ENCODE assay signal across 12 cellular contexts in the genomic region with DNA sequence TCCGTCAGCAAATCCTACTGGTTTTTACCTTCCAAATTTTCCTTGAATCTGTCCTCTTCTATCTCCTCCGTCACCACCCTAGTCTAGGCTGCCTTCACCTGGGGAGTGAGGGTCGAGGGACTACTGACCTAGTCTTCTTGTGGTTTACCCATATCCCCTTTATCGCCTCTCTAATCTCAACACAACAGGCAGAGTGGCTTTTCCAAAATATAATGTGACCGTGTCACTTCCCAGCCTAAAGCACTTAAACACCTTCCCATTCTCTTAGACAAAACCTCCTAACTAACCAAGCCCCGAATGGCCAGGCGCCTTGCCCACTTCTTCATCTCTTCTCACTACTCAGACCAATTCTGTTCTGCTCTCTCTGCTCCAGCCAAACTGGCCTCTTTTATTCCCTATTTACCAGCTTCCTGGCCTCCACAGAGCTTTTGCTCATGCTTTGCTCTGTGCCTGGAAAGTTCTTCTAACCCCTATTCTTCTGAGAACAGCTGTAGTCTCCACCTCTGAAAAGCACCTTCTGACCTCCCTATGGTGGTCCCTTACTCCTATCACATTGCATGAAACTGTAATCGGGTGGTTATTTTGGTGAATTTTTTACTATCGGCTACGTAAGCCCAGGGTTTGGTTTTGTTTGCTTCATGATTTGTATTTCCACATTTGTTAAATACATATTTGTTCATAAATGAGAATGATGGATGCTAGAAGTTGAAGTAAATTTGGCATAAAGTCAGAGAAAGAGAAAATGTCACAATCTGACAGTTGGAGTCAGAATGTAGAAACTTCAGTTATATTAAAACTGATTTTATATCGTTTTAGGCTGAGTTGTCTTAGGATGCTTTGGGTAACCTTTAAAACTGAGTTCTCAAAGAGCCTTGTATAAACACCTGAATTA. TPM values are rescaled to one million over a fixed set of nuclear protein-coding genes. Genes with fewer than 3 reads are reported as not detected.
DNase-seq lines count a peak whose midpoint lies in the region; ATAC-seq and TF ChIP-seq lines count a peak whose summit lies in the region.
"Had no signal": no experiment of that assay in that cellular context is flagged by ENCODE, and none has a peak within 500 bp of the region (broad histone marks: within the 10 kb centered on the region; RNA-seq: fewer than 3 reads in every experiment).

No MANE protein-coding gene starts in this region.

- H3K4me3 ChIP-seq in iPS-18a (ENCODE audit: low read length) (peak overlapping the region; percentile 72), tibial artery (no peak overlapping the region)

- no peak for ATAC-seq in activated naive CD8-positive, alpha-beta T cell treated with anti-CD3 and anti-CD28 coated beads, Interleukin-2, amount 10 ng/mL, durations not matched to agents 7 days and 5 days (ENCODE audit: low read depth)
- no peak for ATAC-seq in SK-N-SH treated with all-trans-retinoic acid at 6 μM for 48 hours
- ATAC-seq in GM21390 (IDR thresholded peaks at IDR 0.05; ENCODE audit: unreplicated experiment) = no peak
- ATAC-seq in GM19397 (IDR thresholded peaks at IDR 0.05; ENCODE audit: unreplicated experiment) = no peak

- peak; percentile 32 for DNase-seq in activated naive CD8-positive, alpha-beta T cell treated with anti-CD3 and anti-CD28 coated beads, Interleukin-2, amount 10 ng/mL, durations not matched to agents 7 days and 5 days
- no peak for DNase-seq in activated naive CD8-positive, alpha-beta T cell treated with anti-CD3 and anti-CD28 coated beads for 36 hours
- DNase-seq in tibial artery = peak; percentile 42 to 66
- DNase-seq in AML-193 (lab: John Stamatoyannopoulos, UW) = no peak
- DNase-seq: naive B cell had no signal

- no peaks in the 10 kb centered on the region for H3K27me3 Mint-ChIP-seq in activated naive CD8-positive, alpha-beta T cell treated with anti-CD3 and anti-CD28 coated beads, Interleukin-2, amount 10 ng/mL, durations not matched to agents 7 days and 5 days
- H3K27me3 Mint-ChIP-seq in activated naive CD8-positive, alpha-beta T cell treated with anti-CD3 and anti-CD28 coated beads for 36 hours = no peaks in the 10 kb centered on the region
- H3K27me3 Mint-ChIP-seq: naive B cell had no signal

- no peak overlapping the region for H3K9ac ChIP-seq in iPS-18a (ENCODE audit: low read length)

- TF ChIP-seq CTCF in tibial artery (IDR thresholded peaks at IDR 0.05) = no peak

- H3K27ac ChIP-seq in iPS-18a (ENCODE audit: low read length) (no peak overlapping the region), tibial artery (no peak overlapping the region)
- H3K27ac ChIP-seq: SJSA1 had no signal

- H3K9me3 Mint-ChIP-seq in activated naive CD8-positive, alpha-beta T cell treated with anti-CD3 and anti-CD28 coated beads, Interleukin-2, amount 10 ng/mL, durations not matched to agents 7 days and 5 days = no peaks in the 10 kb centered on the region
- no peaks in the 10 kb centered on the region for H3K9me3 Mint-ChIP-seq in activated naive CD8-positive, alpha-beta T cell treated with anti-CD3 and anti-CD28 coated beads for 36 hours
- H3K9me3 Mint-ChIP-seq: CD8-positive, alpha-beta T cell; naive B cell had no signal

- intact Hi-C loops in tibial artery (cut with DNase I; ENCODE audit: low total_unique reads) = no loop called here

- H3K36me3 ChIP-seq in iPS-18a (ENCODE audit: control insufficient read depth, low read depth, low read length) = no peaks in the 10 kb centered on the region
- H3K36me3 ChIP-seq in tibial artery = peaks cover 0 to 23% (median 7%) of the 10 kb centered on the region in 3 donors

- H3K27ac Mint-ChIP-seq in activated naive CD8-positive, alpha-beta T cell treated with anti-CD3 and anti-CD28 coated beads, Interleukin-2, amount 10 ng/mL, durations not matched to agents 7 days and 5 days = no peak overlapping the region
- H3K27ac Mint-ChIP-seq in activated naive CD8-positive, alpha-beta T cell treated with anti-CD3 and anti-CD28 coated beads for 36 hours = no peak overlapping the region
- H3K27ac Mint-ChIP-seq: CD8-positive, alpha-beta T cell; naive B cell had no signal

- H3K4me1 Mint-ChIP-seq in activated naive CD8-positive, alpha-beta T cell treated with anti-CD3 and anti-CD28 coated beads, Interleukin-2, amount 10 ng/mL, durations not matched to agents 7 days and 5 days = no peaks in the 10 kb centered on the region
- H3K4me1 Mint-ChIP-seq in activated naive CD8-positive, alpha-beta T cell treated with anti-CD3 and anti-CD28 coated beads for 36 hours = no peaks in the 10 kb centered on the region
- H3K4me1 Mint-ChIP-seq: naive B cell had no signal

- H3K9me3 ChIP-seq in iPS-18a (ENCODE audit: control insufficient read depth, low read depth, low read length) (no peaks in the 10 kb centered on the region), tibial artery (no peaks in the 10 kb centered on the region)
- H3K9me3 ChIP-seq: HAP-1, SJSA1 had no signal

- H3K4me3 Mint-ChIP-seq in activated naive CD8-positive, alpha-beta T cell treated with anti-CD3 and anti-CD28 coated beads, Interleukin-2, amount 10 ng/mL, durations not matched to agents 7 days and 5 days = no peak overlapping the region
- no peak overlapping the region for H3K4me3 Mint-ChIP-seq in activated naive CD8-positive, alpha-beta T cell treated with anti-CD3 and anti-CD28 coated beads for 36 hours
- H3K4me3 Mint-ChIP-seq: CD8-positive, alpha-beta T cell; naive B cell had no signal

- H3K4me1 ChIP-seq in iPS-18a (ENCODE audit: control insufficient read depth, low read depth, low read length) = peaks cover 13% of the 10 kb centered on the region
- peaks cover 0 to 28% (median 16%) of the 10 kb centered on the region in 4 donors for H3K4me1 ChIP-seq in tibial artery

- H3K27me3 ChIP-seq in iPS-18a (ENCODE audit: control insufficient read depth, insufficient read depth, low read length) = peaks cover 44% of the 10 kb centered on the region
- no peaks in the 10 kb centered on the region for H3K27me3 ChIP-seq in tibial artery

- no peaks in the 10 kb centered on the region for H3K36me3 Mint-ChIP-seq in activated naive CD8-positive, alpha-beta T cell treated with anti-CD3 and anti-CD28 coated beads, Interleukin-2, amount 10 ng/mL, durations not matched to agents 7 days and 5 days
- no peaks in the 10 kb centered on the region for H3K36me3 Mint-ChIP-seq in activated naive CD8-positive, alpha-beta T cell treated with anti-CD3 and anti-CD28 coated beads for 36 hours
- H3K36me3 Mint-ChIP-seq: CD8-positive, alpha-beta T cell; naive B cell had no signal

- POLR2A ChIA-PET in activated naive CD8-positive, alpha-beta T cell treated with anti-CD3 and anti-CD28 coated beads, Interleukin-2, amount 10 ng/mL, durations not matched to agents 7 days and 5 days (lab: Charles Lee) = no interaction called here

TF ChIP-seq in SK-N-SH treated with all-trans-retinoic acid at 6 μM for 48 hours, 23 proteins besides CTCF, POLR2A, EP300 and RAD21 (continues in another document):
- TF ChIP-seq OSR1 (CRISPR knock-in tag; IDR thresholded peaks at IDR 0.05) (no peak), ARNTL (CRISPR knock-in tag; IDR thresholded peaks at IDR 0.05; ENCODE audit: borderline replicate concordance, low read depth) (no peak), ZNF8 (CRISPR knock-in tag; IDR thresholded peaks at IDR 0.05) (no peak), CSRNP3 (CRISPR knock-in tag; IDR thresholded peaks at IDR 0.05) (no peak), ZFP3 (CRISPR knock-in tag; IDR thresholded peaks at IDR 0.05) (0 out of 2 replicates have a peak, but pooled peaks have one; percentile 39), ZFP30 (CRISPR knock-in tag; IDR thresholded peaks at IDR 0.05) (no peak), PPARA (CRISPR knock-in tag; IDR thresholded peaks at IDR 0.05; ENCODE audit: borderline replicate concordance) (no peak), SNAI2 (CRISPR knock-in tag; IDR thresholded peaks at IDR 0.05) (no peak), ISL1 (CRISPR knock-in tag; IDR thresholded peaks at IDR 0.05) (no peak), PATZ1 (CRISPR knock-in tag; IDR thresholded peaks at IDR 0.05; ENCODE audit: borderline replicate concordance) (0 out of 2 replicates have a peak, but pooled peaks have one; percentile 9), CSDC2 (CRISPR knock-in tag; IDR thresholded peaks at IDR 0.05) (no peak)

RNA-seq across cellular contexts. Expression of gene NBPF1, which starts 1.2 kb away (rescaled TPM):
- total RNA-seq in activated naive CD8-positive, alpha-beta T cell treated with anti-CD3 and anti-CD28 coated beads, Interleukin-2, amount 10 ng/mL, durations not matched to agents 7 days and 5 days = 10 to 100 TPM; 11.3 to 12.6 TPM
- total RNA-seq in activated naive CD8-positive, alpha-beta T cell treated with anti-CD3 and anti-CD28 coated beads for 36 hours = 1 to 10 TPM; 5.5 to 5.6 TPM

RNA-seq across cellular contexts. Expression of gene RNU1-3, which starts 52.1 kb away (rescaled TPM):
- total RNA-seq in activated naive CD8-positive, alpha-beta T cell treated with anti-CD3 and anti-CD28 coated beads, Interleukin-2, amount 10 ng/mL, durations not matched to agents 7 days and 5 days = 1,000 to 10,000 TPM; 3,257 to 3,430 TPM
- total RNA-seq in activated naive CD8-positive, alpha-beta T cell treated with anti-CD3 and anti-CD28 coated beads for 36 hours = 100 to 1,000 TPM; 874 to 961 TPM

Comparison
In these comparisons a context has a peak if more than half of its experiments do, and no peak if none do; other contexts are left out.
1. DNase-seq: peak in activated naive CD8-positive, alpha-beta T cell treated with anti-CD3 and anti-CD28 coated beads, Interleukin-2, amount 10 ng/mL, durations not matched to agents 7 days and 5 days (single experiment) and tibial artery (2 of 2); none in activated naive CD8-positive, alpha-beta T cell treated with anti-CD3 and anti-CD28 coated beads for 36 hours (single experiment) and AML-193 (0 of 2).